ENCODE assay signal across 22 cellular contexts in the genomic region with DNA sequence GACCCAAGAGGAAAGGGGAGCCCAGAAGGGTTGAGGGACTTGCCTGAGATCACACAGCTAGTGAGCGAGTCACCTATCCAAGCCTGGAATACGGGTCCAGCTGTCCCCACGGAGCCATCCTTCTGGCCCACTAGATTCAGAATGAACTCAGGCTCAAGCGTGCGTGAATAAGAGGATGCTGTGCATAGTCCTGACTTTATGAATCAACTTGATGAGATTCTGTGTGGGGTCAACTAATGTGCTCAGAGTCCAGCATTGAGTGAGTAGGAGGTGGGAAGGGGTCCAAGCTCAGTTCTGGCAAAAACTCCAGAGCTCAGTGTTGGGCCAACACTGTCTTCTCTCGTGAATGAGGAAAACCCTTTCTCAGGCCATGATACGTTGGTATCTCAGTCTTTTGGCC. TPM values are rescaled to one million over a fixed set of nuclear protein-coding genes. Genes with fewer than 3 reads are reported as not detected.
DNase-seq lines count a peak whose midpoint lies in the region; TF ChIP-seq lines count a peak whose summit lies in the region.
"Had no signal": no experiment of that assay in that cellular context is flagged by ENCODE, and none has a peak within 500 bp of the region (broad histone marks: within the 10 kb centered on the region; RNA-seq: fewer than 3 reads in every experiment).

No MANE protein-coding gene starts in this region.

- no peak for TF ChIP-seq POLR2A in vagina (IDR thresholded peaks at IDR 0.05)

- H3K4me1 Mint-ChIP-seq in activated CD4-positive, alpha-beta memory T cell treated with anti-CD3 and anti-CD28 coated beads, Interleukin-2, amount 10 ng/mL, durations not matched to agents 7 days and 5 days = no peaks in the 10 kb centered on the region
- peaks cover 23% of the 10 kb centered on the region for H3K4me1 Mint-ChIP-seq in activated CD4-positive, alpha-beta memory T cell treated with anti-CD3 and anti-CD28 coated beads for 36 hours (ENCODE audit: low read depth)
- peaks cover 25% of the 10 kb centered on the region for H3K4me1 Mint-ChIP-seq in nephron

- H3K4me1 ChIP-seq in vagina = peaks cover 36% of the 10 kb centered on the region
- H3K4me1 ChIP-seq: left lung, SJSA1 had no signal

- H3K4me3 ChIP-seq in fibroblast of the aortic adventitia (ENCODE audit: low read depth, low read length) (no peak overlapping the region), vagina (no peak overlapping the region)
- H3K4me3 ChIP-seq: cardiac muscle cell, left lung, SJSA1, testis had no signal

- TF ChIP-seq CTCF in fibroblast of the aortic adventitia (IDR thresholded peaks at IDR 0.05; ENCODE audit: insufficient read depth, low read length) (no peak), nephron (IDR thresholded peaks at IDR 0.05; ENCODE audit: unreplicated experiment in 3 of 3) (no peak), vagina (IDR thresholded peaks at IDR 0.05) (no peak)

- no peaks in the 10 kb centered on the region for H3K36me3 ChIP-seq in vagina
- H3K36me3 ChIP-seq: cardiac muscle cell, left lung, SJSA1 had no signal

- H3K36me3 Mint-ChIP-seq in activated CD4-positive, alpha-beta memory T cell treated with anti-CD3 and anti-CD28 coated beads, Interleukin-2, amount 10 ng/mL, durations not matched to agents 7 days and 5 days (ENCODE audit: low read depth) = no peaks in the 10 kb centered on the region
- no peaks in the 10 kb centered on the region for H3K36me3 Mint-ChIP-seq in activated CD4-positive, alpha-beta memory T cell treated with anti-CD3 and anti-CD28 coated beads for 36 hours
- no peaks in the 10 kb centered on the region for H3K36me3 Mint-ChIP-seq in nephron (ENCODE audit: low read depth)
- H3K36me3 Mint-ChIP-seq: activated naive CD4-positive, alpha-beta T cell treated with anti-CD3 and anti-CD28 coated beads, Interleukin-2, amount 50 U/mL, for 24 hours had no signal

- DNase-seq in activated CD4-positive, alpha-beta memory T cell treated with anti-CD3 and anti-CD28 coated beads, Interleukin-2, amount 10 ng/mL, durations not matched to agents 7 days and 5 days = peak; percentile 4
- DNase-seq in activated CD4-positive, alpha-beta memory T cell treated with anti-CD3 and anti-CD28 coated beads for 36 hours = no peak
- peak; percentile 70 for DNase-seq in fibroblast of the aortic adventitia (ENCODE audit: low read depth)
- DNase-seq in vagina (ENCODE audit: extremely low spot score in 2 of 2) = no peak
- no peak for DNase-seq in NCI-H2171 (lab: John Stamatoyannopoulos, UW)
- DNase-seq in HuH-7.5 (ENCODE audit: low spot score) = no peak
- DNase-seq in DMS79 (lab: John Stamatoyannopoulos, UW) = no peak
- DNase-seq: activated CD4-positive, CD25-positive, alpha-beta regulatory T cell treated with anti-CD3 and anti-CD28 coated beads, Interleukin-2, amount 50 U/mL, for 72 hours; activated CD8-positive, alpha-beta memory T cell treated with anti-CD3 and anti-CD28 coated beads, Interleukin-2, amount 50 U/mL, for 48 hours; effector memory CD8-positive, alpha-beta T cell; left lung; NCI-H2029; NCI-H524 treated with DMSO at 0.1 percent for 48 hours; OCI-M1; retina; stimulated activated CD4-positive, alpha-beta T cell treated with anti-CD3 and anti-CD28 coated beads, Interleukin-2, amount 100 ng/mL, for 24 hours; testis had no signal

- H3K9me3 Mint-ChIP-seq in activated CD4-positive, alpha-beta memory T cell treated with anti-CD3 and anti-CD28 coated beads, Interleukin-2, amount 10 ng/mL, durations not matched to agents 7 days and 5 days = no peaks in the 10 kb centered on the region
- no peaks in the 10 kb centered on the region for H3K9me3 Mint-ChIP-seq in activated CD4-positive, alpha-beta memory T cell treated with anti-CD3 and anti-CD28 coated beads for 36 hours
- H3K9me3 Mint-ChIP-seq in nephron = no peaks in the 10 kb centered on the region
- H3K9me3 Mint-ChIP-seq: activated naive CD4-positive, alpha-beta T cell treated with anti-CD3 and anti-CD28 coated beads, Interleukin-2, amount 50 U/mL, for 24 hours; effector memory CD8-positive, alpha-beta T cell had no signal

- H3K9me3 ChIP-seq in vagina = no peaks in the 10 kb centered on the region
- H3K9me3 ChIP-seq: left lung, SJSA1, testis had no signal

- no peaks in the 10 kb centered on the region for H3K27me3 ChIP-seq in vagina
- H3K27me3 ChIP-seq: cardiac muscle cell, SJSA1, testis had no signal

- no peaks in the 10 kb centered on the region for H3K27me3 Mint-ChIP-seq in activated CD4-positive, alpha-beta memory T cell treated with anti-CD3 and anti-CD28 coated beads, Interleukin-2, amount 10 ng/mL, durations not matched to agents 7 days and 5 days
- H3K27me3 Mint-ChIP-seq in activated CD4-positive, alpha-beta memory T cell treated with anti-CD3 and anti-CD28 coated beads for 36 hours = no peaks in the 10 kb centered on the region
- H3K27me3 Mint-ChIP-seq in nephron (ENCODE audit: low read depth) = peaks cover 13% of the 10 kb centered on the region
- H3K27me3 Mint-ChIP-seq: activated naive CD4-positive, alpha-beta T cell treated with anti-CD3 and anti-CD28 coated beads, Interleukin-2, amount 50 U/mL, for 24 hours; effector memory CD8-positive, alpha-beta T cell had no signal

- H3K4me3 Mint-ChIP-seq in activated CD4-positive, alpha-beta memory T cell treated with anti-CD3 and anti-CD28 coated beads, Interleukin-2, amount 10 ng/mL, durations not matched to agents 7 days and 5 days = no peak overlapping the region
- no peak overlapping the region for H3K4me3 Mint-ChIP-seq in activated CD4-positive, alpha-beta memory T cell treated with anti-CD3 and anti-CD28 coated beads for 36 hours
- H3K4me3 Mint-ChIP-seq in nephron = no peak overlapping the region
- H3K4me3 Mint-ChIP-seq: activated naive CD4-positive, alpha-beta T cell treated with anti-CD3 and anti-CD28 coated beads, Interleukin-2, amount 50 U/mL, for 24 hours; effector memory CD8-positive, alpha-beta T cell had no signal

- CTCF ChIA-PET in activated CD4-positive, alpha-beta memory T cell treated with anti-CD3 and anti-CD28 coated beads, Interleukin-2, amount 10 ng/mL, durations not matched to agents 7 days and 5 days (lab: Charles Lee) = interaction anchor here (1.1 kb wide), 1 partner anchor 266 kb away, joined by 3 read pairs; no protein-coding TSS in a partner anchor
- CTCF ChIA-PET in activated CD4-positive, alpha-beta memory T cell treated with anti-CD3 and anti-CD28 coated beads for 36 hours (lab: Charles Lee) = interaction anchor here (0.7 kb wide), 1 partner anchor 218 kb away, joined by 3 read pairs; no protein-coding TSS in a partner anchor

- intact Hi-C loops in activated CD4-positive, alpha-beta memory T cell treated with anti-CD3 and anti-CD28 coated beads for 36 hours (cut with micrococcal nuclease) = no loop called here
- intact Hi-C loops in vagina (cut with DNase I) = no loop called here

- H3K27ac Mint-ChIP-seq in activated CD4-positive, alpha-beta memory T cell treated with anti-CD3 and anti-CD28 coated beads, Interleukin-2, amount 10 ng/mL, durations not matched to agents 7 days and 5 days = no peak overlapping the region
- H3K27ac Mint-ChIP-seq in activated CD4-positive, alpha-beta memory T cell treated with anti-CD3 and anti-CD28 coated beads for 36 hours = no peak overlapping the region
- peak overlapping the region in 2 of 3 experiments; percentile 36 to 78 for H3K27ac Mint-ChIP-seq in nephron
- H3K27ac Mint-ChIP-seq: activated naive CD4-positive, alpha-beta T cell treated with anti-CD3 and anti-CD28 coated beads, Interleukin-2, amount 50 U/mL, for 24 hours had no signal

- POLR2A ChIA-PET in activated CD4-positive, alpha-beta memory T cell treated with anti-CD3 and anti-CD28 coated beads, Interleukin-2, amount 10 ng/mL, durations not matched to agents 7 days and 5 days (lab: Charles Lee) = interaction anchor here (0.6 kb wide), 1 partner anchor 1067 kb away, joined by 4 read pairs; no protein-coding TSS in a partner anchor
- POLR2A ChIA-PET in activated CD4-positive, alpha-beta memory T cell treated with anti-CD3 and anti-CD28 coated beads for 36 hours (lab: Charles Lee) = no interaction called here

- H3K27ac ChIP-seq in vagina = peak overlapping the region; percentile 20
- H3K27ac ChIP-seq: 22Rv1, cardiac muscle cell, left lung, SJSA1 had no signal

RNA-seq across cellular contexts. Expression of a gene that starts 41.4 kb away (rescaled TPM):
- total RNA-seq in activated CD4-positive, alpha-beta memory T cell treated with anti-CD3 and anti-CD28 coated beads, Interleukin-2, amount 10 ng/mL, durations not matched to agents 7 days and 5 days = 10 to 100 TPM; 16.7 to 17.8 TPM
- 10 to 100 TPM; 17.7 to 17.9 TPM for total RNA-seq in activated CD4-positive, alpha-beta memory T cell treated with anti-CD3 and anti-CD28 coated beads for 36 hours
- total RNA-seq in fibroblast of the aortic adventitia (ENCODE audit: low replicate concordance) (2.3 and 9.8 TPM in 2 replicates), vagina (12.8 TPM)

Comparison
In these comparisons a context has a peak if more than half of its experiments do, and no peak if none do; other contexts are left out.
1. DNase-seq: peak in activated CD4-positive, alpha-beta memory T cell treated with anti-CD3 and anti-CD28 coated beads, Interleukin-2, amount 10 ng/mL, durations not matched to agents 7 days and 5 days (single experiment) and fibroblast of the aortic adventitia (single experiment); none in activated CD4-positive, alpha-beta memory T cell treated with anti-CD3 and anti-CD28 coated beads for 36 hours (single experiment), vagina (0 of 2), NCI-H2171 (single experiment), HuH-7.5 (single experiment) and DMS79 (single experiment).
2. H3K27ac Mint-ChIP-seq: peak in nephron (2 of 3); none in activated CD4-positive, alpha-beta memory T cell treated with anti-CD3 and anti-CD28 coated beads, Interleukin-2, amount 10 ng/mL, durations not matched to agents 7 days and 5 days (single experiment) and activated CD4-positive, alpha-beta memory T cell treated with anti-CD3 and anti-CD28 coated beads for 36 hours (single experiment).